In the genomic region with DNA sequence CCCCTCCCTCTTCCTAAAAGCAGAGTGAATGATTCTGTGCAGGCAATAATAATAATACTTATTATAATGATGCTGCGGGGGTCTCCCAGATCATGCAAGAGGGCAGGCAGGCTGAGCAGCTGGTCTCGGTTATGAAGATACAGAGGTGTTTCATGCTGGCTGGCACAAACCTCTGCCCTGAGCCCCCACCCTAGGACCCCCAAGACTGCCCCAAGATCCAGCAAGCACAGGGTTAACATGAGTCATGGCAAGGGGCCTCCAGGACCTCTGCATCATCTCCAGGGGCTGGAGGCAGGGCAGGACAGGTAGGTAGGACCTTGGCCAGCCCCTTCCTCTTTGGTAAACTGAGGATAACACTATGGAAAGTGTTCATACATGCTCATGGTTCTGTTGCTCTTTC, we compare ENCODE assay signal across 1 cellular context.
TF ChIP-seq lines count a peak whose summit lies in the region.

No MANE protein-coding gene starts in this region.

TF ChIP-seq in HCT116, 20 proteins besides CTCF, POLR2A, EP300 and RAD21 (continued from another document):
- TF ChIP-seq, protein P1, sequence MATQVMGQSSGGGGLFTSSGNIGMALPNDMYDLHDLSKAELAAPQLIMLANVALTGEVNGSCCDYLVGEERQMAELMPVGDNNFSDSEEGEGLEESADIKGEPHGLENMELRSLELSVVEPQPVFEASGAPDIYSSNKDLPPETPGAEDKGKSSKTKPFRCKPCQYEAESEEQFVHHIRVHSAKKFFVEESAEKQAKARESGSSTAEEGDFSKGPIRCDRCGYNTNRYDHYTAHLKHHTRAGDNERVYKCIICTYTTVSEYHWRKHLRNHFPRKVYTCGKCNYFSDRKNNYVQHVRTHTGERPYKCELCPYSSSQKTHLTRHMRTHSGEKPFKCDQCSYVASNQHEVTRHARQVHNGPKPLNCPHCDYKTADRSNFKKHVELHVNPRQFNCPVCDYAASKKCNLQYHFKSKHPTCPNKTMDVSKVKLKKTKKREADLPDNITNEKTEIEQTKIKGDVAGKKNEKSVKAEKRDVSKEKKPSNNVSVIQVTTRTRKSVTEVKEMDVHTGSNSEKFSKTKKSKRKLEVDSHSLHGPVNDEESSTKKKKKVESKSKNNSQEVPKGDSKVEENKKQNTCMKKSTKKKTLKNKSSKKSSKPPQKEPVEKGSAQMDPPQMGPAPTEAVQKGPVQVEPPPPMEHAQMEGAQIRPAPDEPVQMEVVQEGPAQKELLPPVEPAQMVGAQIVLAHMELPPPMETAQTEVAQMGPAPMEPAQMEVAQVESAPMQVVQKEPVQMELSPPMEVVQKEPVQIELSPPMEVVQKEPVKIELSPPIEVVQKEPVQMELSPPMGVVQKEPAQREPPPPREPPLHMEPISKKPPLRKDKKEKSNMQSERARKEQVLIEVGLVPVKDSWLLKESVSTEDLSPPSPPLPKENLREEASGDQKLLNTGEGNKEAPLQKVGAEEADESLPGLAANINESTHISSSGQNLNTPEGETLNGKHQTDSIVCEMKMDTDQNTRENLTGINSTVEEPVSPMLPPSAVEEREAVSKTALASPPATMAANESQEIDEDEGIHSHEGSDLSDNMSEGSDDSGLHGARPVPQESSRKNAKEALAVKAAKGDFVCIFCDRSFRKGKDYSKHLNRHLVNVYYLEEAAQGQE (IDR thresholded peaks at IDR 0.05; ENCODE audit: low read depth) = no peak
- TF ChIP-seq EZH2phosphoT487 (IDR thresholded peaks at IDR 0.05; ENCODE audit: borderline replicate concordance) = no peak
- no peak for TF ChIP-seq EGR1 (IDR thresholded peaks at IDR 0.05; ENCODE audit: low read depth)
- TF ChIP-seq SIN3A (IDR thresholded peaks at IDR 0.05; ENCODE audit: low read depth) = no peak
- no peak for TF ChIP-seq EZH2 (IDR thresholded peaks at IDR 0.05)
- no peak for TF ChIP-seq ZFX (IDR thresholded peaks at IDR 0.05)
